Comparison of ENCODE assay signal across 24 cellular contexts in the genomic region with DNA sequence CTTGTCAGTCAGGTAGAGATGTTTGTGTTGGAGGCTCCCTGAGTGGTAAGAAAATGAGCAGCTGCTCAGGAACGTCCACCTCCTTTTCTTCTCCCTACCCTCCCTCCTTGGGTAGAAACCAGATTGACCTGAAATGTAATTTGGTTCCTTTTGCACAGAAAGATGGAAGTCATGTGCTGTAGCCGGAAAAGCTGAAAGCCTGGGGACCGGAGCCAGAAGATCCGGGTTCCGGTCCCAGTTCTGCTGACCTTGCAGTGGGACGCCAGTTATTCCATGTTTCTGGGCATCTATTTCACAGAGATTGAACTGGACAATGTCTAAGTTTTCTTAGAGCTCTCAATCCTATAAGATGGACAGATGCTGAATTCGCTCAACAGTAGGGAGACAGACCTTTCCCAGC. TPM values are rescaled to one million over a fixed set of nuclear protein-coding genes. Genes with fewer than 3 reads are reported as not detected.
DNase-seq lines count a peak whose midpoint lies in the region; ATAC-seq and TF ChIP-seq lines count a peak whose summit lies in the region.
"Had no signal": no experiment of that assay in that cellular context is flagged by ENCODE, and none has a peak within 500 bp of the region (broad histone marks: within the 10 kb centered on the region; RNA-seq: fewer than 3 reads in every experiment).

No MANE protein-coding gene starts in this region.

- intact Hi-C loops in heart right ventricle (cut with DNase I): no loop called here

- H3K4me3 Mint-ChIP-seq in WTC11 (no peak overlapping the region), endodermal cell (no peak overlapping the region)
- H3K4me3 Mint-ChIP-seq: CD14-positive monocyte; CD4-positive, alpha-beta memory T cell; CD4-positive, CD25-positive, alpha-beta regulatory T cell; CD8-positive, alpha-beta memory T cell had no signal

- H3K9me3 Mint-ChIP-seq in WTC11: no peaks in the 10 kb centered on the region
- H3K9me3 Mint-ChIP-seq in endodermal cell: no peaks in the 10 kb centered on the region
- H3K9me3 Mint-ChIP-seq: CD14-positive monocyte; CD4-positive, alpha-beta memory T cell; CD4-positive, CD25-positive, alpha-beta regulatory T cell; CD8-positive, alpha-beta memory T cell had no signal

- H3K27ac Mint-ChIP-seq in WTC11 (no peak overlapping the region), endodermal cell (no peak overlapping the region)
- H3K27ac Mint-ChIP-seq: CD8-positive, alpha-beta memory T cell had no signal

- H3K9ac ChIP-seq in endodermal cell (ENCODE audit: extremely low read depth, low read length, poor library complexity, severe bottlenecking): no peak overlapping the region
- H3K9ac ChIP-seq: BLaER1 had no signal

- TF ChIP-seq CTCF in right atrium auricular region (IDR thresholded peaks at IDR 0.05): no peak
- TF ChIP-seq CTCF in heart right ventricle (IDR thresholded peaks at IDR 0.05): no peak
- TF ChIP-seq CTCF in WTC11 (IDR thresholded peaks at IDR 0.05): no peak
- TF ChIP-seq CTCF in endodermal cell (conservative IDR thresholded peaks at IDR 0.05): no peak

- POLR2A ChIA-PET in WTC11 (lab: Charles Lee): no interaction called here

- H3K4me3 ChIP-seq in right atrium auricular region (no peak overlapping the region), heart right ventricle (no peak overlapping the region), endodermal cell (ENCODE audit: low read length) (no peak overlapping the region)
- H3K4me3 ChIP-seq: BLaER1 had no signal

- no peaks in the 10 kb centered on the region for H3K9me3 ChIP-seq in right atrium auricular region
- H3K9me3 ChIP-seq in heart right ventricle: no peaks in the 10 kb centered on the region
- H3K9me3 ChIP-seq in endodermal cell (ENCODE audit: control insufficient read depth, low read length): no peaks in the 10 kb centered on the region
- H3K9me3 ChIP-seq: BE2C, BLaER1 had no signal

- peaks cover 27% of the 10 kb centered on the region for H3K36me3 ChIP-seq in right atrium auricular region
- peaks cover 0 to 70% (median 3%) of the 10 kb centered on the region in 9 donors for H3K36me3 ChIP-seq in heart right ventricle
- peaks cover 32% of the 10 kb centered on the region for H3K36me3 ChIP-seq in endodermal cell (ENCODE audit: control insufficient read depth, insufficient read depth, low read length)
- H3K36me3 ChIP-seq: BE2C had no signal

- H3K27me3 ChIP-seq in right atrium auricular region: no peaks in the 10 kb centered on the region
- H3K27me3 ChIP-seq in heart right ventricle: no peaks in the 10 kb centered on the region
- H3K27me3 ChIP-seq in endodermal cell (ENCODE audit: control insufficient read depth, insufficient read depth, low read length, poor library complexity, severe bottlenecking): no peaks in the 10 kb centered on the region
- H3K27me3 ChIP-seq: BE2C, BLaER1 had no signal

- H3K27ac ChIP-seq in right atrium auricular region: no peak overlapping the region
- no peak overlapping the region for H3K27ac ChIP-seq in heart right ventricle
- no peak overlapping the region for H3K27ac ChIP-seq in endodermal cell (ENCODE audit: low read depth, low read length)
- H3K27ac ChIP-seq: BLaER1 had no signal

- H3K4me1 Mint-ChIP-seq in WTC11 (peaks cover 17% of the 10 kb centered on the region), endodermal cell (peaks cover 5% of the 10 kb centered on the region)
- H3K4me1 Mint-ChIP-seq: CD8-positive, alpha-beta memory T cell had no signal

- peaks cover 8% of the 10 kb centered on the region for H3K36me3 Mint-ChIP-seq in WTC11
- H3K36me3 Mint-ChIP-seq in endodermal cell (ENCODE audit: low read depth): peaks cover 44% of the 10 kb centered on the region

- no peaks in the 10 kb centered on the region for H3K4me1 ChIP-seq in right atrium auricular region
- peaks cover 0 to 39% (median 0%) of the 10 kb centered on the region in 9 donors for H3K4me1 ChIP-seq in heart right ventricle
- no peaks in the 10 kb centered on the region for H3K4me1 ChIP-seq in endodermal cell (ENCODE audit: control insufficient read depth, insufficient read depth, low read length)
- H3K4me1 ChIP-seq: BE2C had no signal

- H3K27me3 Mint-ChIP-seq in WTC11 (ENCODE audit: low read depth) (no peaks in the 10 kb centered on the region), endodermal cell (ENCODE audit: insufficient read depth) (no peaks in the 10 kb centered on the region)
- H3K27me3 Mint-ChIP-seq: CD4-positive, alpha-beta memory T cell; CD4-positive, CD25-positive, alpha-beta regulatory T cell; CD8-positive, alpha-beta memory T cell had no signal

- CTCF ChIA-PET in WTC11 (lab: Charles Lee): no interaction called here

- ATAC-seq in heart right ventricle (no peak), WTC11 (no peak), GM18502 (IDR thresholded peaks at IDR 0.05; ENCODE audit: poor library complexity, unreplicated experiment) (no peak)
- ATAC-seq in stimulated activated naive CD8-positive, alpha-beta T cell treated with anti-CD3 and anti-CD28 coated beads, Interleukin-15, Interleukin-2, amounts not matched to agents 100 U/mL and 50 U/mL, for 24 hours: no peak

- 91 to 95% methylated on average over 7 of the region's 7 CpGs for WGBS in heart right ventricle, 2 donors
- WGBS in endodermal cell (ENCODE audit: insufficient coverage in 1 of 2, insufficient read length in 1 of 2), 2 experiments: 93 to 98% methylated on average over 6 to 7 of the region's 7 CpGs

- DNase-seq in right atrium auricular region (ENCODE audit: low spot score): peak; percentile 16
- no peak for DNase-seq in heart right ventricle
- no peak for DNase-seq in WTC11 (ENCODE audit: low spot score)
- peak; percentile 5 for DNase-seq in endodermal cell
- DNase-seq in iPS-NIHi11 (ENCODE audit: low spot score): no peak
- DNase-seq in stimulated activated naive CD8-positive, alpha-beta T cell treated with anti-CD3 and anti-CD28 coated beads, Interleukin-15, Interleukin-2, amounts not matched to agents 100 U/mL and 50 U/mL, for 24 hours: no peak
- DNase-seq: 8988T; ACHN; BE2C; C1 segment of cervical spinal cord; CD4-positive, alpha-beta memory T cell; CD4-positive, CD25-positive, alpha-beta regulatory T cell; CD8-positive, alpha-beta memory T cell; COR-L47; DMS 273 treated with DMSO at 0.1 percent for 48 hours; DMS153; DMS53; DMS79; DND-41; EL; GF-D8 had no signal

TF ChIP-seq in WTC11, 78 proteins besides CTCF, POLR2A, EP300 and RAD21 (continues in another document):
- TF ChIP-seq, protein P1, sequence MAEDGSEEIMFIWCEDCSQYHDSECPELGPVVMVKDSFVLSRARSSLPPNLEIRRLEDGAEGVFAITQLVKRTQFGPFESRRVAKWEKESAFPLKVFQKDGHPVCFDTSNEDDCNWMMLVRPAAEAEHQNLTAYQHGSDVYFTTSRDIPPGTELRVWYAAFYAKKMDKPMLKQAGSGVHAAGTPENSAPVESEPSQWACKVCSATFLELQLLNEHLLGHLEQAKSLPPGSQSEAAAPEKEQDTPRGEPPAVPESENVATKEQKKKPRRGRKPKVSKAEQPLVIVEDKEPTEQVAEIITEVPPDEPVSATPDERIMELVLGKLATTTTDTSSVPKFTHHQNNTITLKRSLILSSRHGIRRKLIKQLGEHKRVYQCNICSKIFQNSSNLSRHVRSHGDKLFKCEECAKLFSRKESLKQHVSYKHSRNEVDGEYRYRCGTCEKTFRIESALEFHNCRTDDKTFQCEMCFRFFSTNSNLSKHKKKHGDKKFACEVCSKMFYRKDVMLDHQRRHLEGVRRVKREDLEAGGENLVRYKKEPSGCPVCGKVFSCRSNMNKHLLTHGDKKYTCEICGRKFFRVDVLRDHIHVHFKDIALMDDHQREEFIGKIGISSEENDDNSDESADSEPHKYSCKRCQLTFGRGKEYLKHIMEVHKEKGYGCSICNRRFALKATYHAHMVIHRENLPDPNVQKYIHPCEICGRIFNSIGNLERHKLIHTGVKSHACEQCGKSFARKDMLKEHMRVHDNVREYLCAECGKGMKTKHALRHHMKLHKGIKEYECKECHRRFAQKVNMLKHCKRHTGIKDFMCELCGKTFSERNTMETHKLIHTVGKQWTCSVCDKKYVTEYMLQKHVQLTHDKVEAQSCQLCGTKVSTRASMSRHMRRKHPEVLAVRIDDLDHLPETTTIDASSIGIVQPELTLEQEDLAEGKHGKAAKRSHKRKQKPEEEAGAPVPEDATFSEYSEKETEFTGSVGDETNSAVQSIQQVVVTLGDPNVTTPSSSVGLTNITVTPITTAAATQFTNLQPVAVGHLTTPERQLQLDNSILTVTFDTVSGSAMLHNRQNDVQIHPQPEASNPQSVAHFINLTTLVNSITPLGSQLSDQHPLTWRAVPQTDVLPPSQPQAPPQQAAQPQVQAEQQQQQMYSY (CRISPR knock-in tag; IDR thresholded peaks at IDR 0.05): peak; percentile 51; the same call in 1 of the 2 replicates
- TF ChIP-seq, protein P2, sequence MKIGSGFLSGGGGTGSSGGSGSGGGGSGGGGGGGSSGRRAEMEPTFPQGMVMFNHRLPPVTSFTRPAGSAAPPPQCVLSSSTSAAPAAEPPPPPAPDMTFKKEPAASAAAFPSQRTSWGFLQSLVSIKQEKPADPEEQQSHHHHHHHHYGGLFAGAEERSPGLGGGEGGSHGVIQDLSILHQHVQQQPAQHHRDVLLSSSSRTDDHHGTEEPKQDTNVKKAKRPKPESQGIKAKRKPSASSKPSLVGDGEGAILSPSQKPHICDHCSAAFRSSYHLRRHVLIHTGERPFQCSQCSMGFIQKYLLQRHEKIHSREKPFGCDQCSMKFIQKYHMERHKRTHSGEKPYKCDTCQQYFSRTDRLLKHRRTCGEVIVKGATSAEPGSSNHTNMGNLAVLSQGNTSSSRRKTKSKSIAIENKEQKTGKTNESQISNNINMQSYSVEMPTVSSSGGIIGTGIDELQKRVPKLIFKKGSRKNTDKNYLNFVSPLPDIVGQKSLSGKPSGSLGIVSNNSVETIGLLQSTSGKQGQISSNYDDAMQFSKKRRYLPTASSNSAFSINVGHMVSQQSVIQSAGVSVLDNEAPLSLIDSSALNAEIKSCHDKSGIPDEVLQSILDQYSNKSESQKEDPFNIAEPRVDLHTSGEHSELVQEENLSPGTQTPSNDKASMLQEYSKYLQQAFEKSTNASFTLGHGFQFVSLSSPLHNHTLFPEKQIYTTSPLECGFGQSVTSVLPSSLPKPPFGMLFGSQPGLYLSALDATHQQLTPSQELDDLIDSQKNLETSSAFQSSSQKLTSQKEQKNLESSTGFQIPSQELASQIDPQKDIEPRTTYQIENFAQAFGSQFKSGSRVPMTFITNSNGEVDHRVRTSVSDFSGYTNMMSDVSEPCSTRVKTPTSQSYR (CRISPR knock-in tag; IDR thresholded peaks at IDR 0.05): no peak
- TF ChIP-seq FOXK1 (CRISPR knock-in tag; IDR thresholded peaks at IDR 0.05): no peak

RNA-seq across cellular contexts. Expression of a gene that starts 40.1 kb away (rescaled TPM):
- total RNA-seq in right atrium auricular region (1 to 10 TPM; 3.9 to 5.8 TPM), heart right ventricle (10 to 100 TPM in 1 of 10 donors, 1 to 10 TPM in 8, under 1 TPM in 1; 0.94 to 15.3 (median 2.7) TPM), WTC11 (2021) (12.2 to 16.0 TPM (median 13.7 TPM) in 3 replicates), endodermal cell (10 to 100 TPM; 15.4 to 33.3 TPM)
- polyA plus RNA-seq in heart right ventricle: 1 to 10 TPM; 1.7 to 2.6 TPM
- polyA plus RNA-seq in endodermal cell (2013, experiment 1 of 2): 10.9 TPM
- polyA plus RNA-seq in endodermal cell (2013, experiment 2 of 2): 8.0 TPM

Comparison
In these comparisons a context has a peak if more than half of its experiments do, and no peak if none do; other contexts are left out.
1. DNase-seq: peak in right atrium auricular region (single experiment) and endodermal cell (single experiment); none in heart right ventricle (0 of 2), WTC11 (single experiment), iPS-NIHi11 (single experiment) and stimulated activated naive CD8-positive, alpha-beta T cell treated with anti-CD3 and anti-CD28 coated beads, Interleukin-15, Interleukin-2, amounts not matched to agents 100 U/mL and 50 U/mL, for 24 hours (single experiment).